8 cellular contexts compared by ENCODE assay signal in the genomic region with DNA sequence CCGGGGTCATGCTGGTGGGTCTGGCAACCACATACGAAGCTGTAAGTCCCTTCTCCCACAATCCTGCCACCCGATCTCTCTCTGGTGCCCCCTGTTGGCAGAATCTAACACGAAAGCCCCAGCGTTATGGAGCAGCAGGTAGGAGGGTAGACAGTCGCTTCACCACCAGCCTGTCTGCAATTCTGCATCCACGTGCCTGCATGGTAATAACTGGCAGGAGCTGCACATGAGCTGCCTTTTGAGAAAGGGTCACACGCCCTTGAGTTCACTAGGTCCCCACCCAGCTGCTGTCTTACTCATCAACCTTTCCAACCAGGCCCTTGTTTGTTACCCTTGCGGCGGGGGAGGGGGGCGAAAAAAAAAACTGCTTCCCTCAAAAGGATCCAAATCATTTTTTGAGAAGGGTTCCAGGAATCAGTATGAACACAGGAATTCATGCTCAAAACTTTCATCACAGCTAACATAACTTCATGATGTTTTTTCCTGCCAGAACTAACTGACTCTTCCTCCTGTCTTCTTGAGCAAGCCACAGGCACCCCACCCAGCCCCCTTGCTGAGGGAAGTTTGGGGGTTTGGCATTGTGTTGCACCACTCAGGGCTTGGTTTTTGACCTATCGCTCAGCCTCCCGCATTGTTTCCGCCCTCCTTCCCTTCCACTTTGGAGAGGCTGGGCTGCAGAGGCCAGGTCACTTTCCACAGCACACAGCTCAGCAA. TPM values are rescaled to one million over a fixed set of nuclear protein-coding genes. Genes with fewer than 3 reads are reported as not detected.
DNase-seq lines count a peak whose midpoint lies in the region; ATAC-seq and TF ChIP-seq lines count a peak whose summit lies in the region.

No MANE protein-coding gene starts in this region.

- peak; percentile 31 to 72 for TF ChIP-seq RAD21 in liver (IDR thresholded peaks at IDR 0.05)

- no peaks in the 10 kb centered on the region for H3K36me3 Mint-ChIP-seq in T-helper 2 cell treated with Interferon-gamma antibody and Interleukin-4, amounts not matched to agents 5 μg/mL and 100 μg/mL, for 36 hours (ENCODE audit: low read depth)

- no peak overlapping the region for H3K27ac Mint-ChIP-seq in T-helper 2 cell treated with Interferon-gamma antibody and Interleukin-4, amounts not matched to agents 5 μg/mL and 100 μg/mL, for 36 hours

- no peak overlapping the region for H3K9ac ChIP-seq in colonic mucosa (ENCODE audit: low read depth in 2 of 2, low read length in 2 of 2)
- no peak overlapping the region for H3K9ac ChIP-seq in liver (ENCODE audit: low read depth in 1 of 2, low read length in 2 of 2)

- H3K4me3 Mint-ChIP-seq in T-helper 2 cell treated with Interferon-gamma antibody and Interleukin-4, amounts not matched to agents 5 μg/mL and 100 μg/mL, for 36 hours, result no peak overlapping the region

- H3K4me1 ChIP-seq in colonic mucosa (no peaks in the 10 kb centered on the region), liver (ENCODE audit: control insufficient read depth in 4 of 4, insufficient read depth in 4 of 4, low read length in 3 of 4) (no peaks in the 10 kb centered on the region)

- H3K9me3 Mint-ChIP-seq in T-helper 2 cell treated with Interferon-gamma antibody and Interleukin-4, amounts not matched to agents 5 μg/mL and 100 μg/mL, for 36 hours, result no peaks in the 10 kb centered on the region

- no peaks in the 10 kb centered on the region for H3K36me3 ChIP-seq in colonic mucosa
- H3K36me3 ChIP-seq in liver (ENCODE audit: control insufficient read depth in 4 of 4, insufficient read depth in 3 of 4, low read depth in 1 of 4, low read length in 3 of 4), result no peaks in the 10 kb centered on the region

- 43% methylated on average over 14 of the region's 14 CpGs for WGBS in liver

- intact Hi-C loops in colonic mucosa (cut with DNase I), result no loop called here

- H3K4me3 ChIP-seq in colonic mucosa, result no peak overlapping the region
- no peak overlapping the region for H3K4me3 ChIP-seq in liver (ENCODE audit: low read depth in 1 of 3, low read length in 3 of 3)

- no peak overlapping the region for H3K27ac ChIP-seq in colonic mucosa
- H3K27ac ChIP-seq in liver (ENCODE audit: low read depth in 1 of 2, low read length in 2 of 2), result no peak overlapping the region

- peaks cover 7% of the 10 kb centered on the region for H3K4me1 Mint-ChIP-seq in T-helper 2 cell treated with Interferon-gamma antibody and Interleukin-4, amounts not matched to agents 5 μg/mL and 100 μg/mL, for 36 hours (ENCODE audit: low read depth)

- peak; percentile 36 for TF ChIP-seq CTCF in colonic mucosa (IDR thresholded peaks at IDR 0.05)
- peak; percentile 28 for TF ChIP-seq CTCF in liver (IDR thresholded peaks at IDR 0.05; ENCODE audit: low read depth, low read length, missing input control)

- H3K27me3 ChIP-seq in colonic mucosa (no peaks in the 10 kb centered on the region), liver (ENCODE audit: control insufficient read depth in 4 of 4, insufficient read depth in 4 of 4, low read length in 3 of 4) (no peaks in the 10 kb centered on the region)

- ATAC-seq in HG02642 (IDR thresholded peaks at IDR 0.05; ENCODE audit: poor library complexity, unreplicated experiment), result peak; percentile 69
- no peak for ATAC-seq in HG03457 (IDR thresholded peaks at IDR 0.05; ENCODE audit: unreplicated experiment)

- H3K9me3 ChIP-seq in colonic mucosa (no peaks in the 10 kb centered on the region), liver (ENCODE audit: control insufficient read depth in 4 of 4, low read length in 3 of 4) (no peaks in the 10 kb centered on the region)

- H3K27me3 Mint-ChIP-seq in T-helper 2 cell treated with Interferon-gamma antibody and Interleukin-4, amounts not matched to agents 5 μg/mL and 100 μg/mL, for 36 hours (ENCODE audit: low read depth), result peaks cover 20% of the 10 kb centered on the region

- peak; percentile 1 for DNase-seq in DMS 273 treated with DMSO at 0.1 percent for 48 hours (lab: John Stamatoyannopoulos, UW)
- peak; percentile 21 for DNase-seq in T-helper 2 cell treated with Interferon-gamma antibody and Interleukin-4, amounts not matched to agents 5 μg/mL and 100 μg/mL, for 36 hours (ENCODE audit: low spot score)
- DNase-seq in colonic mucosa, result peak; percentile 74
- peak; percentile 8 for DNase-seq in stimulated activated CD8-positive, alpha-beta memory T cell treated with anti-CD3 and anti-CD28 coated beads, Interleukin-15, amount 100 ng/mL, for 24 hours (ENCODE audit: low read depth)
- DNase-seq in kidney glomerular epithelial cell (lab: John Stamatoyannopoulos, UW), result no peak

TF ChIP-seq in liver, 16 proteins besides CTCF, POLR2A, EP300 and RAD21:
- no peak for TF ChIP-seq SP1 (IDR thresholded peaks at IDR 0.05)
- TF ChIP-seq HNF4G (IDR thresholded peaks at IDR 0.05), result no peak
- no peak for TF ChIP-seq GABPA (IDR thresholded peaks at IDR 0.05 in 1 of 2, conservative IDR thresholded peaks at IDR 0.05 in 1 of 2)
- TF ChIP-seq, protein P1, sequence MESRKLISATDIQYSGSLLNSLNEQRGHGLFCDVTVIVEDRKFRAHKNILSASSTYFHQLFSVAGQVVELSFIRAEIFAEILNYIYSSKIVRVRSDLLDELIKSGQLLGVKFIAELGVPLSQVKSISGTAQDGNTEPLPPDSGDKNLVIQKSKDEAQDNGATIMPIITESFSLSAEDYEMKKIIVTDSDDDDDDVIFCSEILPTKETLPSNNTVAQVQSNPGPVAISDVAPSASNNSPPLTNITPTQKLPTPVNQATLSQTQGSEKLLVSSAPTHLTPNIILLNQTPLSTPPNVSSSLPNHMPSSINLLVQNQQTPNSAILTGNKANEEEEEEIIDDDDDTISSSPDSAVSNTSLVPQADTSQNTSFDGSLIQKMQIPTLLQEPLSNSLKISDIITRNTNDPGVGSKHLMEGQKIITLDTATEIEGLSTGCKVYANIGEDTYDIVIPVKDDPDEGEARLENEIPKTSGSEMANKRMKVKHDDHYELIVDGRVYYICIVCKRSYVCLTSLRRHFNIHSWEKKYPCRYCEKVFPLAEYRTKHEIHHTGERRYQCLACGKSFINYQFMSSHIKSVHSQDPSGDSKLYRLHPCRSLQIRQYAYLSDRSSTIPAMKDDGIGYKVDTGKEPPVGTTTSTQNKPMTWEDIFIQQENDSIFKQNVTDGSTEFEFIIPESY (IDR thresholded peaks at IDR 0.05), result no peak
- TF ChIP-seq RXRA (IDR thresholded peaks at IDR 0.05), result no peak
- TF ChIP-seq YY1 (IDR thresholded peaks at IDR 0.05), result no peak
- no peak for TF ChIP-seq FOXA1 (IDR thresholded peaks at IDR 0.05)
- TF ChIP-seq EGR1 (IDR thresholded peaks at IDR 0.05; ENCODE audit: low read depth in 2 of 2), result no peak

RNA-seq across cellular contexts. Expression of gene TMEM252, which starts 19.6 kb away (rescaled TPM):
- total RNA-seq in colonic mucosa, result not detected
- under 1 TPM in 1 of 2 donors, not detected in 1; 0.17 TPM for total RNA-seq in liver
- not detected for polyA plus RNA-seq in liver
